In the genomic region with DNA sequence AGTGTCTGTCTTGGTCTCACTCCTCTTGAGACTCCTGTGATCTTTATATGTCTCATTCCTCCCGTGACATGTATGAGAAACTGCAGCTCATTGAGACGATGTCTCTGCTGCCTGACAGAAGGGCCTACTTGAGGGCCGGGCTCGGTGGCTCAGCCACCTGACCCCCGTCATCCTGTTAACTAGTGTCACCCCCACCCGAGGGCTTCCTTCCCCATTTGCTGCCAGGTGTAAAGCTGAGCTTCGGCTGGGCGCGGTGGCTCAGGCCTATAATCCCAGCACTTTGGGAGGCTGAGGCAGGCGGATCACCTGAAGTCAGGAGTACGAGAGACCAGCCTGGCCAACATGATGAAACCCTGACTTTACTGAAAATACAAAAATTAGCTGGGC, we compare ENCODE assay signal across 14 cellular contexts. TPM values are rescaled to one million over a fixed set of nuclear protein-coding genes. Genes with fewer than 3 reads are reported as not detected.
DNase-seq lines count a peak whose midpoint lies in the region; ATAC-seq and TF ChIP-seq lines count a peak whose summit lies in the region.
"Had no signal": no experiment of that assay in that cellular context is flagged by ENCODE, and none has a peak within 500 bp of the region (broad histone marks: within the 10 kb centered on the region; RNA-seq: fewer than 3 reads in every experiment).

No MANE protein-coding gene starts in this region.

- H3K27ac ChIP-seq in endodermal cell (ENCODE audit: low read depth, low read length) (no peak overlapping the region), brain microvascular endothelial cell (no peak overlapping the region)

- H3K4me3 Mint-ChIP-seq in stimulated activated naive CD8-positive, alpha-beta T cell treated with anti-CD3 and anti-CD28 coated beads, Interleukin-15, Interleukin-2, amounts not matched to agents 100 ng/mL and 50 ng/mL, for 24 hours: no peak overlapping the region
- H3K4me3 Mint-ChIP-seq in endodermal cell: no peak overlapping the region
- H3K4me3 Mint-ChIP-seq in nephron progenitor cell: no peak overlapping the region
- H3K4me3 Mint-ChIP-seq: T-helper 1 cell treated with Interleukin-12 subunit alpha and Interleukin-12 subunit beta and Interleukin-4 antibody, amounts not matched to agents 30 μg/mL and 1 μg/mL, for 36 hours had no signal

- peak overlapping the region; percentile 72 for H3K27ac Mint-ChIP-seq in stimulated activated naive CD8-positive, alpha-beta T cell treated with anti-CD3 and anti-CD28 coated beads, Interleukin-15, Interleukin-2, amounts not matched to agents 100 ng/mL and 50 ng/mL, for 24 hours
- H3K27ac Mint-ChIP-seq in endodermal cell: peak overlapping the region; percentile 26
- H3K27ac Mint-ChIP-seq in nephron progenitor cell: peak overlapping the region; percentile 71
- H3K27ac Mint-ChIP-seq: T-helper 1 cell treated with Interleukin-12 subunit alpha and Interleukin-12 subunit beta and Interleukin-4 antibody, amounts not matched to agents 30 μg/mL and 1 μg/mL, for 36 hours had no signal

- 93% methylated on average over 9 to 11 of the region's 11 CpGs for WGBS in endodermal cell (ENCODE audit: insufficient coverage in 1 of 2, insufficient read length in 1 of 2), 2 experiments

- H3K36me3 ChIP-seq in endodermal cell (ENCODE audit: control insufficient read depth, insufficient read depth, low read length) (no peaks in the 10 kb centered on the region), brain microvascular endothelial cell (replicated peaks) (no peaks in the 10 kb centered on the region)

- in situ Hi-C loops in brain microvascular endothelial cell (cut with HindIII; ENCODE audit: low pct_ligation_motif_present, low sequenced_read_pairs): no loop called here

- H3K36me3 Mint-ChIP-seq in stimulated activated naive CD8-positive, alpha-beta T cell treated with anti-CD3 and anti-CD28 coated beads, Interleukin-15, Interleukin-2, amounts not matched to agents 100 ng/mL and 50 ng/mL, for 24 hours (ENCODE audit: low read depth): no peaks in the 10 kb centered on the region
- H3K36me3 Mint-ChIP-seq in endodermal cell (ENCODE audit: low read depth) (peaks cover 5% of the 10 kb centered on the region), nephron progenitor cell (ENCODE audit: low read depth) (peaks cover 35% of the 10 kb centered on the region)

- H3K4me1 Mint-ChIP-seq in stimulated activated naive CD8-positive, alpha-beta T cell treated with anti-CD3 and anti-CD28 coated beads, Interleukin-15, Interleukin-2, amounts not matched to agents 100 ng/mL and 50 ng/mL, for 24 hours (ENCODE audit: low read depth): peaks cover 55% of the 10 kb centered on the region
- H3K4me1 Mint-ChIP-seq in endodermal cell (no peaks in the 10 kb centered on the region), nephron progenitor cell (peaks cover 33% of the 10 kb centered on the region)

- no peak for ATAC-seq in stimulated activated naive CD8-positive, alpha-beta T cell treated with anti-CD3 and anti-CD28 coated beads, Interleukin-15, Interleukin-2, amounts not matched to agents 100 U/mL and 50 U/mL, for 24 hours
- ATAC-seq in GM21825 (IDR thresholded peaks at IDR 0.05; ENCODE audit: unreplicated experiment): no peak
- no peak for ATAC-seq in GM18867 (IDR thresholded peaks at IDR 0.05; ENCODE audit: unreplicated experiment)

- no peak overlapping the region for H3K4me3 ChIP-seq in endodermal cell (ENCODE audit: low read length)
- H3K4me3 ChIP-seq in brain microvascular endothelial cell (ENCODE audit: low read depth, low read length): no peak overlapping the region
- H3K4me3 ChIP-seq: tibial nerve had no signal

- no peak for DNase-seq in stimulated activated naive CD8-positive, alpha-beta T cell treated with anti-CD3 and anti-CD28 coated beads, Interleukin-15, Interleukin-2, amounts not matched to agents 100 U/mL and 50 U/mL, for 24 hours
- no peak for DNase-seq in endodermal cell
- no peak for DNase-seq in nephron progenitor cell
- DNase-seq in brain microvascular endothelial cell: no peak
- no peak for DNase-seq in activated CD4-positive, alpha-beta T cell treated with anti-CD3 and anti-CD28 coated beads, Interleukin-2, amount 50 U/mL, for 48 hours
- DNase-seq: activated CD4-positive, alpha-beta T cell treated with anti-CD3 and anti-CD28 coated beads, Interleukin-2, amount 50 U/mL, for 1 hour; activated effector memory CD4-positive, alpha-beta T cell treated with Interleukin-2 at 50 U/mL for 16 hours; stimulated activated CD4-positive, alpha-beta T cell treated with anti-CD3 and anti-CD28 coated beads, Interleukin-12 subunit alpha, Interleukin-12 subunit beta, amount 100 ng/mL, for 4 hours had no signal

- no peaks in the 10 kb centered on the region for H3K27me3 Mint-ChIP-seq in stimulated activated naive CD8-positive, alpha-beta T cell treated with anti-CD3 and anti-CD28 coated beads, Interleukin-15, Interleukin-2, amounts not matched to agents 100 ng/mL and 50 ng/mL, for 24 hours
- no peaks in the 10 kb centered on the region for H3K27me3 Mint-ChIP-seq in endodermal cell (ENCODE audit: insufficient read depth)
- H3K27me3 Mint-ChIP-seq in nephron progenitor cell (ENCODE audit: low read depth, poor library complexity): no peaks in the 10 kb centered on the region

- no peaks in the 10 kb centered on the region for H3K9me3 ChIP-seq in endodermal cell (ENCODE audit: control insufficient read depth, low read length)
- H3K9me3 ChIP-seq: tibial nerve had no signal

- no peaks in the 10 kb centered on the region for H3K9me3 Mint-ChIP-seq in stimulated activated naive CD8-positive, alpha-beta T cell treated with anti-CD3 and anti-CD28 coated beads, Interleukin-15, Interleukin-2, amounts not matched to agents 100 ng/mL and 50 ng/mL, for 24 hours
- H3K9me3 Mint-ChIP-seq in endodermal cell: no peaks in the 10 kb centered on the region
- no peaks in the 10 kb centered on the region for H3K9me3 Mint-ChIP-seq in nephron progenitor cell
- H3K9me3 Mint-ChIP-seq: T-helper 1 cell treated with Interleukin-12 subunit alpha and Interleukin-12 subunit beta and Interleukin-4 antibody, amounts not matched to agents 30 μg/mL and 1 μg/mL, for 36 hours had no signal

- TF ChIP-seq CTCF in endodermal cell (conservative IDR thresholded peaks at IDR 0.05) (no peak), nephron progenitor cell (IDR thresholded peaks at IDR 0.05) (no peak), brain microvascular endothelial cell (IDR thresholded peaks at IDR 0.05; ENCODE audit: low read depth, low read length, missing control alignments) (no peak)

- no peak overlapping the region for H3K9ac ChIP-seq in endodermal cell (ENCODE audit: extremely low read depth, low read length, poor library complexity, severe bottlenecking)

- no peaks in the 10 kb centered on the region for H3K27me3 ChIP-seq in endodermal cell (ENCODE audit: control insufficient read depth, insufficient read depth, low read length, poor library complexity, severe bottlenecking)
- H3K27me3 ChIP-seq in brain microvascular endothelial cell (replicated peaks): no peaks in the 10 kb centered on the region
- H3K27me3 ChIP-seq: tibial nerve had no signal

- H3K4me1 ChIP-seq in endodermal cell (ENCODE audit: control insufficient read depth, insufficient read depth, low read length): peaks cover 5% of the 10 kb centered on the region

RNA-seq across cellular contexts. Expression of a gene that starts 12.7 kb away (rescaled TPM):
- total RNA-seq in endodermal cell: 10 to 100 TPM; 25.1 to 33.1 TPM
- polyA plus RNA-seq in endodermal cell (2013, experiment 1 of 2): 20.3 TPM
- polyA plus RNA-seq in endodermal cell (2013, experiment 2 of 2): 19.6 TPM

RNA-seq across cellular contexts. Expression of a gene that starts 19.9 kb away (rescaled TPM):
- 10 to 100 TPM; 31.3 to 34.0 TPM for total RNA-seq in endodermal cell
- polyA plus RNA-seq in endodermal cell (2013, experiment 1 of 2): 19.0 TPM
- 19.4 TPM for polyA plus RNA-seq in endodermal cell (2013, experiment 2 of 2)

RNA-seq across cellular contexts. Expression of a gene that starts 20.2 kb away (rescaled TPM):
- 1 to 10 TPM; 4.8 to 5.4 TPM for total RNA-seq in endodermal cell
- polyA plus RNA-seq in endodermal cell (2013, experiment 1 of 2): 1.9 TPM
- polyA plus RNA-seq in endodermal cell (2013, experiment 2 of 2): 3.3 TPM

RNA-seq across cellular contexts. Expression of a gene that starts 35.5 kb away (rescaled TPM):
- total RNA-seq in endodermal cell: under 1 TPM; 0.15 to 0.46 TPM
- polyA plus RNA-seq in endodermal cell (2013, experiment 1 of 2): 0.21 TPM
- polyA plus RNA-seq in endodermal cell (2013, experiment 2 of 2): not detected
- total RNA-seq: glomerular endothelial cell had no signal

RNA-seq across cellular contexts. Expression of a gene that starts 51.7 kb away (rescaled TPM):
- 100 to 1,000 TPM in 1 of 2 donors, 10 to 100 TPM in 1; 89.3 to 103 TPM for total RNA-seq in endodermal cell
- polyA plus RNA-seq in endodermal cell (2013, experiment 1 of 2): 100 TPM
- polyA plus RNA-seq in endodermal cell (2013, experiment 2 of 2): 98.5 TPM
